ENCODE assay signal across 8 cellular contexts in genomic region chr16:88044121-88044581, GRCh38.
DNase-seq lines count a peak whose midpoint lies in the region; ATAC-seq, FAIRE-seq and TF ChIP-seq lines count a peak whose summit lies in the region.
"Not testable (repeated sequence)": the region's sequence is repeated elsewhere in the genome, so short reads cannot be mapped to it uniquely, and the experiment has no call there.

No MANE protein-coding gene starts in this region.

- CTCF ChIA-PET in H1 (lab: Charles Lee; ENCODE audit: partially characterized antibody): interaction anchor here (0.7 kb wide), 1 partner anchor 84 kb away, joined by 3 read pairs; no protein-coding TSS in a partner anchor

- H3K27ac ChIP-seq in H1 (ENCODE audit: low read depth, low read length); sigmoid colon: not testable (repeated sequence)

- H3K9me3 ChIP-seq in H1 (ENCODE audit: insufficient read depth in 2 of 2, low read depth in 1 of 2, low read length in 1 of 2); sigmoid colon: not testable (repeated sequence)

- TF ChIP-seq CTCF in H1 (IDR thresholded peaks at IDR 0.05; ENCODE audit: control extremely low read depth in 1 of 3, insufficient read depth in 1 of 3, low read depth in 1 of 3, low read length in 3 of 3); sigmoid colon (IDR thresholded peaks at IDR 0.05): not testable (repeated sequence)

- WGBS in H1 (ENCODE audit: extremely low coverage in 1 of 2, insufficient coverage in 1 of 2, insufficient read length in 1 of 2, insufficient replicate concordance in 2 of 2, low coverage in 1 of 2, low lambda C conversion rate in 2 of 2, missing lambda C conversion rate in 1 of 2), 2 experiments: 90% methylated on average over 13 of the region's 14 CpGs; no CpG with 5 or more reads in 1 of the 2 experiments
- WGBS in sigmoid colon, 2 donors: 79 to 89% methylated on average over 14 of the region's 14 CpGs

- H3K23me2 ChIP-seq in H1 (ENCODE audit: low read depth, low read length): not testable (repeated sequence)

- not testable (repeated sequence) for H2BK120ac ChIP-seq in H1 (replicated peaks; ENCODE audit: low read depth, low read length)

- not testable (repeated sequence) for H3K4ac ChIP-seq in H1 (replicated peaks; ENCODE audit: insufficient read length, low read depth, low read length)

- not testable (repeated sequence) for H4K5ac ChIP-seq in H1 (ENCODE audit: insufficient read length, low read depth, low read length)

- H3K18ac ChIP-seq in H1 (ENCODE audit: extremely low read depth, low read length): not testable (repeated sequence)

- not testable (repeated sequence) for H4K20me1 ChIP-seq in H1 (replicated peaks in 1 of 2; ENCODE audit: control insufficient read depth in 1 of 2, insufficient read depth in 2 of 2, low read length in 2 of 2)

- not testable (repeated sequence) for FAIRE-seq in H1 (lab: Jason Lieb, UNC)

- not testable (repeated sequence) for TF ChIP-seq POLR2A in H1 (IDR thresholded peaks at IDR 0.05; ENCODE audit: control extremely low read depth in 1 of 2, low read depth in 2 of 2, low read length in 2 of 2); sigmoid colon (IDR thresholded peaks at IDR 0.05)

- ATAC-seq in GM18868 (IDR thresholded peaks at IDR 0.05; ENCODE audit: unreplicated experiment): peak; percentile 65
- peak; percentile 50 for ATAC-seq in GM21360 (IDR thresholded peaks at IDR 0.05; ENCODE audit: unreplicated experiment)
- ATAC-seq in HG02678 (IDR thresholded peaks at IDR 0.05; ENCODE audit: unreplicated experiment): peak; percentile 55
- ATAC-seq in HG03135 (IDR thresholded peaks at IDR 0.05; ENCODE audit: unreplicated experiment): peak; percentile 62

- not testable (repeated sequence) for H2BK5ac ChIP-seq in H1 (ENCODE audit: low read depth, low read length)

- not testable (repeated sequence) for H3K23ac ChIP-seq in H1 (ENCODE audit: insufficient read length)

- H3K4me3 ChIP-seq in H1 (ENCODE audit: extremely low read depth in 1 of 4, insufficient read depth in 2 of 4, low read depth in 3 of 4, low read length in 4 of 4); sigmoid colon: not testable (repeated sequence)

- not testable (repeated sequence) for H2AFZ ChIP-seq in H1 (ENCODE audit: low read length)

- not testable (repeated sequence) for H2BK20ac ChIP-seq in H1 (ENCODE audit: low read length)

- intact Hi-C loops in sigmoid colon (cut with DNase I): not testable (repeated sequence)

- not testable (repeated sequence) for H3K79me1 ChIP-seq in H1 (ENCODE audit: low read depth, low read length)

- POLR2A ChIA-PET in H1 (lab: Charles Lee; ENCODE audit: partially characterized antibody): not testable (repeated sequence)

- 0 out of 2 replicates have a peak overlapping the region, but pooled peaks have one; percentile 27 for H2BK12ac ChIP-seq in H1 (ENCODE audit: low read depth, low read length)

- H4K91ac ChIP-seq in H1 (replicated peaks; ENCODE audit: insufficient read length, low read length): not testable (repeated sequence)

- H3K79me2 ChIP-seq in H1 (ENCODE audit: control insufficient read depth in 1 of 2, insufficient read depth in 2 of 2, low read length in 2 of 2): not testable (repeated sequence)

- TF ChIP-seq RAD21 in H1 (IDR thresholded peaks at IDR 0.05 in 1 of 2, conservative IDR thresholded peaks at IDR 0.05 in 1 of 2; ENCODE audit: low read depth in 2 of 2, low read length in 2 of 2): not testable (repeated sequence)

- H2BK15ac ChIP-seq in H1 (ENCODE audit: low read length): not testable (repeated sequence)

- H3K4me2 ChIP-seq in H1 (ENCODE audit: insufficient read depth in 1 of 2, low read depth in 2 of 2, low read length in 2 of 2): not testable (repeated sequence)

- not testable (repeated sequence) for H3K36me3 ChIP-seq in H1 (ENCODE audit: control insufficient read depth in 2 of 4, insufficient read depth in 4 of 4, low read length in 3 of 4)
- H3K36me3 ChIP-seq in sigmoid colon: peaks cover 0 to 11% (median 2%) of the 10 kb centered on the region in 4 donors

- not testable (repeated sequence) for H3K14ac ChIP-seq in H1 (ENCODE audit: insufficient read length)

- DNase-seq in CD1c-positive myeloid dendritic cell (ENCODE audit: extremely low spot score) (peak; percentile 91), NAMALWA (ENCODE audit: low spot score) (peak; percentile 75), sigmoid colon (peak; percentile 48)
- not testable (repeated sequence) for DNase-seq in H1 (ENCODE audit: low read depth in 1 of 2, low spot score in 2 of 2)

- H4K8ac ChIP-seq in H1 (ENCODE audit: extremely low read depth, insufficient read depth, low read length): not testable (repeated sequence)

- H3K4me1 ChIP-seq in H1 (replicated peaks in 1 of 4; ENCODE audit: control insufficient read depth in 3 of 4, insufficient read depth in 4 of 4, low read length in 3 of 4); sigmoid colon: not testable (repeated sequence)

- H2AK5ac ChIP-seq in H1 (ENCODE audit: low read depth, low read length): not testable (repeated sequence)

- not testable (repeated sequence) for TF ChIP-seq EP300 in H1 (IDR thresholded peaks at IDR 0.05; ENCODE audit: borderline replicate concordance in 1 of 2, low read depth in 2 of 2, low read length in 2 of 2); sigmoid colon (IDR thresholded peaks at IDR 0.05)

- H3K27me3 ChIP-seq in H1 (replicated peaks in 1 of 4; ENCODE audit: control insufficient read depth in 3 of 4, extremely low read depth in 1 of 4, insufficient read depth in 3 of 4, low read length in 3 of 4); sigmoid colon: not testable (repeated sequence)

- not testable (repeated sequence) for H3K56ac ChIP-seq in H1 (replicated peaks; ENCODE audit: insufficient read length, low read depth, low read length)

- not testable (repeated sequence) for H3K9ac ChIP-seq in H1 (replicated peaks in 1 of 4; ENCODE audit: extremely low read depth in 1 of 4, low read depth in 3 of 4, low read length in 3 of 4)
